In the genomic region with DNA sequence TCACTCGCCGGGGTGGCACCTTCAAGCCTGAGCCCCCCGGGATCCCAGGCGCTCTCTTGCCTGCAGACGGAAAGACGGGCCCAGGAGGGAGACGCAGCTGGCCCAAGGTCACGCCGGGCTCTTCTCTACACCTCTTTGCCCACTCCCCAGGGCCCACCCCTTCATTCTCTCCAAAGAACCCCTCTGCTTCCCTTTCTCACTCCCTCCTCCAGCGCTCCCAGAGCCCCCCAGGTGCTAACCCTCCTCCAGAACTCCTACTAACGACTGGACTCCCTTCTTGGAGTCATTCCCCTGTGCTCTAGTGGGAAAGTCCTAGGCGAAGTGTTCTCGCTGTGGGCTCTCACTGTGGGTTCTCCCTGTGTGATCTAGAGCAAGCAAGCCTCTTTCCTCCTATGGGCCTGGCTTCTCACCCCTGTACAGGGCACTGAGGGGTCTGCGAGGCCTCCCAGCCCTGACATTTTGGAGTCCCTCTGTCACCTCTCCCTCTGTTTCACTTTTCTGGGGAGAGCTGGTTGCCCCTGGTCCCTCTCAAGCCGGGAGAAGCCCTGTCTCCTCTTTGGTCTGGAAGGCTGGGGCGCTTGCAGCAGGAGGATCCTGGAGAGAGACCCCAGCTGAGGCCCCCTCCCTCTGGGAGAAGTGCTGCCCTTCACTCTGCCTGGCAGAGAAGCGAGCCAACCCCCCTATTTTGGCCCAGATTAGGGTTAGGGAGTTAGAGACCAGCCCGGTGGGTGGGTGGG, we compare ENCODE assay signal across 8 cellular contexts. TPM values are rescaled to one million over a fixed set of nuclear protein-coding genes. Genes with fewer than 3 reads are reported as not detected.
A peak's percentile ranks its signal among the peaks of the same experiment; 100 is the strongest.
DNase-seq lines count a peak whose midpoint lies in the region; ATAC-seq and TF ChIP-seq lines count a peak whose summit lies in the region.

No MANE protein-coding gene starts in this region.

- H3K9ac ChIP-seq in parathyroid adenoma: no peak overlapping the region

- TF ChIP-seq CTCF in Peyer's patch (IDR thresholded peaks at IDR 0.05): no peak
- no peak for TF ChIP-seq CTCF in epithelial cell of esophagus (IDR thresholded peaks at IDR 0.05; ENCODE audit: insufficient read depth, low read depth, low read length, missing control alignments)
- no peak for TF ChIP-seq CTCF in parathyroid adenoma (IDR thresholded peaks at IDR 0.05)
- TF ChIP-seq CTCF in GM10248 (IDR thresholded peaks at IDR 0.05; ENCODE audit: control extremely low read depth, extremely low read depth, low read depth, missing control alignments): no peak

- peak overlapping the region; percentile 56 for H2AFZ ChIP-seq in parathyroid adenoma

- ATAC-seq in GM21515 (IDR thresholded peaks at IDR 0.05; ENCODE audit: unreplicated experiment) (peak; percentile 10), GM21390 (IDR thresholded peaks at IDR 0.05; ENCODE audit: unreplicated experiment) (no peak)

- H3K27me3 ChIP-seq in Peyer's patch: no peaks in the 10 kb centered on the region
- no peaks in the 10 kb centered on the region for H3K27me3 ChIP-seq in parathyroid adenoma (ENCODE audit: control insufficient read depth, insufficient read depth, low read length)

- peaks cover 4 to 64% (median 8%) of the 10 kb centered on the region in 4 donors for H3K4me1 ChIP-seq in Peyer's patch
- peaks cover 2% of the 10 kb centered on the region for H3K4me1 ChIP-seq in parathyroid adenoma

- H3K4me3 ChIP-seq in Peyer's patch: peak overlapping the region; percentile 61 to 95 (median 76)
- peak overlapping the region; percentile 58 for H3K4me3 ChIP-seq in epithelial cell of esophagus (ENCODE audit: low read length)
- peak overlapping the region; percentile 29 for H3K4me3 ChIP-seq in parathyroid adenoma (ENCODE audit: low read depth, low read length)

- H3K27ac ChIP-seq in Peyer's patch (peak overlapping the region; percentile 69 to 96 (median 84)), parathyroid adenoma (no peak overlapping the region)

- POLR2A ChIA-PET in GM10248 (lab: Yijun Ruan, JAX): no interaction called here

- peak in 1 of 3 donors; percentile 61 for DNase-seq in Peyer's patch
- no peak for DNase-seq in epithelial cell of esophagus (ENCODE audit: low read depth)
- DNase-seq in HCEC 1CT: no peak
- DNase-seq in GM10248 (ENCODE audit: extremely low spot score): no peak
- no peak for DNase-seq in kidney tubule cell (ENCODE audit: low spot score)

- H3K79me2 ChIP-seq in parathyroid adenoma: no peaks in the 10 kb centered on the region

- H3K4me2 ChIP-seq in parathyroid adenoma (ENCODE audit: low read length): peak overlapping the region; percentile 73

- CTCF ChIA-PET in GM10248 (lab: Yijun Ruan, JAX): interaction anchor here (1.2 to 6.1 kb wide), 7 partner anchors 15 to 91 kb away, joined by 3 to 36 read pairs (median 5); no protein-coding TSS in a partner anchor

- H3K9me3 ChIP-seq in Peyer's patch (no peaks in the 10 kb centered on the region), parathyroid adenoma (ENCODE audit: control insufficient read depth, low read length) (no peaks in the 10 kb centered on the region)

- peak in 1 of 2 donors; percentile 13 for TF ChIP-seq POLR2A in Peyer's patch (IDR thresholded peaks at IDR 0.05)

- H3K36me3 ChIP-seq in Peyer's patch: peaks cover 0 to 10% (median 0%) of the 10 kb centered on the region in 3 donors
- no peaks in the 10 kb centered on the region for H3K36me3 ChIP-seq in parathyroid adenoma (ENCODE audit: control insufficient read depth, insufficient read depth, low read length)

RNA-seq across cellular contexts. Expression of a gene that starts 0.9 kb away (rescaled TPM):
- 100 to 1,000 TPM in 3 of 4 donors, 10 to 100 TPM in 1; 66.0 to 344 (median 228) TPM for total RNA-seq in Peyer's patch

RNA-seq across cellular contexts. Expression of a gene that starts 28.2 kb away (rescaled TPM):
- total RNA-seq in Peyer's patch: 1 to 10 TPM in 3 of 4 donors, not detected in 1; 2.2 to 3.3 (median 2.8) TPM
